1 cellular context compared by ENCODE assay signal in the genomic region with DNA sequence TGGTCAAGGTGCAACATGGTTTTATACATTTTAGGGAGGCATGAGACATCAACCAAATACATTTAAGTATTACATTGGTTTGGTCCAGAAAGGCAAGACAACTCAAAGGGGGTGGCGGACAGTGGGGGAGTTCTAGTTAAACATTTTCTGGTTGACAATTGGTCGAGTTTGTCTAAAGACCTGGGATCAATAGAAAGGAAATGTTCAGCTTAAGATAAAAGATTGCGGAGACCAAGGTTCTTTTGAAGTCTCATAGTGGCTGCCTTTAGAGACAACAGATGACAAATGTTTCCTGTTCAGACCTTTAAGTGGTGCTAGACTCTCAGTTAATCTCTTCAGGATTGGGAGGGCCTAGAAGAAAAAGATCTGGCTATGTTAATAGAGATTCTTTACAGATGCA.
TF ChIP-seq lines count a peak whose summit lies in the region.

No MANE protein-coding gene starts in this region.

TF ChIP-seq in Ishikawa, 13 proteins besides CTCF, POLR2A, EP300 and RAD21:
- TF ChIP-seq, protein P1, sequence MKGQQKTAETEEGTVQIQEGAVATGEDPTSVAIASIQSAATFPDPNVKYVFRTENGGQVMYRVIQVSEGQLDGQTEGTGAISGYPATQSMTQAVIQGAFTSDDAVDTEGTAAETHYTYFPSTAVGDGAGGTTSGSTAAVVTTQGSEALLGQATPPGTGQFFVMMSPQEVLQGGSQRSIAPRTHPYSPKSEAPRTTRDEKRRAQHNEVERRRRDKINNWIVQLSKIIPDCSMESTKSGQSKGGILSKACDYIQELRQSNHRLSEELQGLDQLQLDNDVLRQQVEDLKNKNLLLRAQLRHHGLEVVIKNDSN (IDR thresholded peaks at IDR 0.05), result no peak
- TF ChIP-seq TCF12 (IDR thresholded peaks at IDR 0.05; ENCODE audit: low read depth), result no peak
- TF ChIP-seq EGR1 (IDR thresholded peaks at IDR 0.05), result no peak
- TF ChIP-seq CREB1 (IDR thresholded peaks at IDR 0.05; ENCODE audit: low read depth), result no peak
- TF ChIP-seq CEBPB (IDR thresholded peaks at IDR 0.05), result no peak
- TF ChIP-seq, protein P2, sequence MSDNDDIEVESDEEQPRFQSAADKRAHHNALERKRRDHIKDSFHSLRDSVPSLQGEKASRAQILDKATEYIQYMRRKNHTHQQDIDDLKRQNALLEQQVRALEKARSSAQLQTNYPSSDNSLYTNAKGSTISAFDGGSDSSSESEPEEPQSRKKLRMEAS (IDR thresholded peaks at IDR 0.05), result no peak
- TF ChIP-seq ZBTB7A (IDR thresholded peaks at IDR 0.05; ENCODE audit: low read depth), result no peak
- TF ChIP-seq FOXM1 (IDR thresholded peaks at IDR 0.05; ENCODE audit: borderline replicate concordance, low read depth), result no peak
- TF ChIP-seq TEAD4 (IDR thresholded peaks at IDR 0.05), result no peak
- no peak for TF ChIP-seq NFIC (IDR thresholded peaks at IDR 0.05)
- no peak for TF ChIP-seq TAF1 (IDR thresholded peaks at IDR 0.05; ENCODE audit: low read depth)
- TF ChIP-seq YY1 (IDR thresholded peaks at IDR 0.05; ENCODE audit: low read depth), result no peak
